12 cellular contexts compared by ENCODE assay signal in the genomic region with DNA sequence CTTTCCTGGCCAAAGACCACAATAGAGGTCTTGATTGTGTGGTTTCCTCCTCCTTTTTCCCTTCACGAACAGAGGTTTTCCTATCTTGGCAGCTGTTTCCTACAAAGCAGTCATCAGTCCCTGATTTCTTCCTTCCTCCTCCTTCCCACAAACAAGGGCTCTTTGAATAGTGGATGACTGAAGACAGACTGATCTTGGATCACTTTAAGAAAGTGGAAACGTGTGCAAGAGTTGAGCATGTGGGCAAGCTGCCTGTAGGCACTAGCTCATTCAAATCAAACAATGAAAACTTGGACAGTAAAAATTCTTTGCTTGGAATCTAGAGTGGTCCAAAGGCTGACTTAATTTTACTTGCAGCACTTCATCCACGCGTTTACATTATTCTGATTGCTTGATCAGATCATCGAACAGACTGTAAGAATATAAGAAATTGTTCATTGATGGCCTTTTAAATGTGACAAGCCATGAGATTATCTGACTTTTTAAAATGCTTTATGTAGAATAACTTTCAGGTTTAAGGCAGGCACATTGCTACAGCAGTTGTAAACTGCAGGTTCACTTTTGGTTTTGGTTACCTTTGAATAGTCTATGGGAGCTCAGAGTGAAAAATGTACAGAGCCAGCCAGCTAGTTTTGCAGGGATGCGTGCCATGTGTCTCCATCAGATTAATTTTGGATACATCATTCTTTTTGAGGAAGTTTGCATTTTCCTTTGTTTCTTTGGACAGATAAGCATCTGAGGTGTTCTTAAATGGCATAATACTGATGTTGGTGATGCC. TPM values are rescaled to one million over a fixed set of nuclear protein-coding genes. Genes with fewer than 3 reads are reported as not detected.
DNase-seq lines count a peak whose midpoint lies in the region; ATAC-seq and TF ChIP-seq lines count a peak whose summit lies in the region.
"Had no signal": no experiment of that assay in that cellular context is flagged by ENCODE, and none has a peak within 500 bp of the region (broad histone marks: within the 10 kb centered on the region; RNA-seq: fewer than 3 reads in every experiment).

No MANE protein-coding gene starts in this region.

- 0 out of 2 replicates have a peak, but pooled peaks cover 5% of the 10 kb centered on the region for H3K36me3 ChIP-seq in ACC112 (ENCODE audit: insufficient read depth, low read length)
- H3K36me3 ChIP-seq in esophagus muscularis mucosa: no peaks in the 10 kb centered on the region
- peaks cover 10% of the 10 kb centered on the region for H3K36me3 ChIP-seq in mesodermal cell (ENCODE audit: control insufficient read depth, insufficient read depth, low read length)
- H3K36me3 ChIP-seq: neutrophil, upper lobe of left lung had no signal

- POLR2A ChIA-PET in HEK293T (lab: Yijun Ruan, JAX): no interaction called here
- POLR2A ChIA-PET in naive thymus-derived CD8-positive, alpha-beta T cell (lab: Charles Lee): no interaction called here

- CTCF ChIA-PET in HEK293T (lab: Yijun Ruan, JAX): interaction anchor here (0.8 kb wide), 1 partner anchor 17 kb away, joined by 3 read pairs; no protein-coding TSS in a partner anchor

- no peak overlapping the region for H3K27ac Mint-ChIP-seq in naive thymus-derived CD8-positive, alpha-beta T cell

- intact Hi-C loops in esophagus muscularis mucosa (cut with DNase I): loop anchor here (10.0 kb wide), 1 partner anchor 90 kb away; no protein-coding TSS in a partner anchor

- H3K27me3 ChIP-seq in ACC112 (ENCODE audit: insufficient read depth, low read length) (no peaks in the 10 kb centered on the region), esophagus muscularis mucosa (no peaks in the 10 kb centered on the region)
- H3K27me3 ChIP-seq: neutrophil, upper lobe of left lung had no signal

- H2AFZ ChIP-seq in ACC112 (ENCODE audit: low read length, unreplicated experiment): no peak overlapping the region

- peaks cover 47% of the 10 kb centered on the region for H3K79me2 ChIP-seq in ACC112 (ENCODE audit: control insufficient read depth, insufficient read depth, low read length, unreplicated experiment)

- H3K4me1 ChIP-seq in ACC112 (ENCODE audit: control insufficient read depth, insufficient read depth, low read length, unreplicated experiment) (peaks cover 41% of the 10 kb centered on the region), esophagus muscularis mucosa (peaks cover 37 to 52% (median 49%) of the 10 kb centered on the region in 4 donors), mesodermal cell (ENCODE audit: control insufficient read depth, insufficient read depth, low read length, poor library complexity, severe bottlenecking) (peaks cover 41% of the 10 kb centered on the region)

- H3K9me3 Mint-ChIP-seq in naive thymus-derived CD8-positive, alpha-beta T cell: peaks cover 0 to 6% (median 0%) of the 10 kb centered on the region in 9 donors

- ATAC-seq in naive thymus-derived CD8-positive, alpha-beta T cell: no peak

- H3K27me3 Mint-ChIP-seq in naive thymus-derived CD8-positive, alpha-beta T cell: no peaks in the 10 kb centered on the region

- H3K4me3 ChIP-seq in ACC112 (ENCODE audit: low read depth, low read length) (peak overlapping the region; percentile 3; the same call in 1 of the 2 replicates), esophagus muscularis mucosa (peak overlapping the region in 3 of 4 donors; percentile 5 to 24 (median 10)), mesodermal cell (ENCODE audit: extremely low read depth, insufficient read depth, low read length, poor library complexity, severe bottlenecking) (no peak overlapping the region)
- H3K4me3 ChIP-seq: upper lobe of left lung had no signal

- WGBS in esophagus muscularis mucosa: 26% methylated on average over 6 of the region's 6 CpGs
- 80 to 90% methylated on average over 3 to 4 of the region's 6 CpGs for WGBS in mesodermal cell (ENCODE audit: insufficient coverage in 2 of 2), 2 experiments

- TF ChIP-seq EP300 in esophagus muscularis mucosa (IDR thresholded peaks at IDR 0.05): no peak

- H3K27ac ChIP-seq in ACC112 (ENCODE audit: low read depth, low read length): no peak overlapping the region
- H3K27ac ChIP-seq in esophagus muscularis mucosa (replicated peaks in 1 of 4): peak overlapping the region in 3 of 4 donors; percentile 2 to 10 (median 5)
- peak overlapping the region; percentile 58 for H3K27ac ChIP-seq in mesodermal cell (ENCODE audit: low read depth, low read length, severe bottlenecking)
- H3K27ac ChIP-seq: neutrophil, upper lobe of left lung had no signal

- no peaks in the 10 kb centered on the region for H3K4me1 Mint-ChIP-seq in naive thymus-derived CD8-positive, alpha-beta T cell

- no peak overlapping the region for H3K4me3 Mint-ChIP-seq in naive thymus-derived CD8-positive, alpha-beta T cell

- no peak for TF ChIP-seq POLR2A in esophagus muscularis mucosa (IDR thresholded peaks at IDR 0.05; ENCODE audit: low read depth)

- H3K9me3 ChIP-seq in esophagus muscularis mucosa (no peaks in the 10 kb centered on the region), mesodermal cell (ENCODE audit: control insufficient read depth, low read length) (no peaks in the 10 kb centered on the region)
- H3K9me3 ChIP-seq: neutrophil, upper lobe of left lung had no signal

- no peak for TF ChIP-seq CTCF in esophagus muscularis mucosa (IDR thresholded peaks at IDR 0.05)

- DNase-seq in Kasumi-1 (lab: John Stamatoyannopoulos, UW) (peak; percentile 63 to 65), esophagus muscularis mucosa (ENCODE audit: extremely low spot score) (no peak), HEK293T (ENCODE audit: extremely low spot score) (no peak), activated T-cell treated with anti-CD3 and anti-CD28 coated beads for 4 hours (no peak)
- no peak for DNase-seq in activated CD8-positive, alpha-beta memory T cell treated with anti-CD3 and anti-CD28 coated beads for 24 hours
- DNase-seq in naive thymus-derived CD8-positive, alpha-beta T cell: no peak
- DNase-seq: NCI-H345, SHP77, upper lobe of left lung had no signal

- H3K36me3 Mint-ChIP-seq in naive thymus-derived CD8-positive, alpha-beta T cell: no peaks in the 10 kb centered on the region

TF ChIP-seq in HEK293T, 16 proteins besides CTCF, POLR2A, EP300 and RAD21:
- TF ChIP-seq SUZ12 (IDR thresholded peaks at IDR 0.05) (no peak), PKNOX1 (IDR thresholded peaks at IDR 0.05) (no peak), ARNT (IDR thresholded peaks at IDR 0.05) (no peak), SP1 (IDR thresholded peaks at IDR 0.05) (no peak), FOXA1 (IDR thresholded peaks at IDR 0.05) (no peak), NFRKB (IDR thresholded peaks at IDR 0.05) (no peak), ZNF384 (IDR thresholded peaks at IDR 0.05) (no peak), L3MBTL2 (conservative IDR thresholded peaks at IDR 0.05) (no peak), ELF4 (IDR thresholded peaks at IDR 0.05) (no peak), LEF1 (IDR thresholded peaks at IDR 0.05; ENCODE audit: borderline replicate concordance) (no peak), TARDBP (IDR thresholded peaks at IDR 0.05) (no peak), HDGF (IDR thresholded peaks at IDR 0.05; ENCODE audit: borderline replicate concordance) (no peak), FOXM1 (IDR thresholded peaks at IDR 0.05; ENCODE audit: borderline replicate concordance) (no peak), CTBP1 (IDR thresholded peaks at IDR 0.05; ENCODE audit: borderline replicate concordance) (no peak), FOXK2 (IDR thresholded peaks at IDR 0.05) (no peak), BHLHE40 (IDR thresholded peaks at IDR 0.05; ENCODE audit: borderline replicate concordance) (no peak)

RNA-seq across cellular contexts. Expression of gene ADGRL2, which starts 34.4 kb away (rescaled TPM):
- total RNA-seq in esophagus muscularis mucosa: 10 to 100 TPM; 72.4 to 89.7 (median 78.8) TPM
- 133 TPM for polyA plus RNA-seq in mesodermal cell (2013, experiment 1 of 2)
- 125 TPM for polyA plus RNA-seq in mesodermal cell (2013, experiment 2 of 2)
- not detected for total RNA-seq in naive thymus-derived CD8-positive, alpha-beta T cell
- polyA plus RNA-seq in naive thymus-derived CD8-positive, alpha-beta T cell: not detected

Comparison
In these comparisons a context has a peak if more than half of its experiments do, and no peak if none do; other contexts are left out.
1. DNase-seq: peak in Kasumi-1 (2 of 2); none in esophagus muscularis mucosa (single experiment), HEK293T (single experiment), activated CD8-positive, alpha-beta memory T cell treated with anti-CD3 and anti-CD28 coated beads for 24 hours (single experiment), naive thymus-derived CD8-positive, alpha-beta T cell (0 of 10) and activated T-cell treated with anti-CD3 and anti-CD28 coated beads for 4 hours (single experiment).
2. RNA of gene ADGRL2, which starts 34.4 kb away (total RNA-seq): 72.4 to 89.7 TPM in esophagus muscularis mucosa; not detected in naive thymus-derived CD8-positive, alpha-beta T cell; every median in the first group is over 10 times any median in the second.